Comparison of ENCODE assay signal across 1 cellular context in the genomic region with DNA sequence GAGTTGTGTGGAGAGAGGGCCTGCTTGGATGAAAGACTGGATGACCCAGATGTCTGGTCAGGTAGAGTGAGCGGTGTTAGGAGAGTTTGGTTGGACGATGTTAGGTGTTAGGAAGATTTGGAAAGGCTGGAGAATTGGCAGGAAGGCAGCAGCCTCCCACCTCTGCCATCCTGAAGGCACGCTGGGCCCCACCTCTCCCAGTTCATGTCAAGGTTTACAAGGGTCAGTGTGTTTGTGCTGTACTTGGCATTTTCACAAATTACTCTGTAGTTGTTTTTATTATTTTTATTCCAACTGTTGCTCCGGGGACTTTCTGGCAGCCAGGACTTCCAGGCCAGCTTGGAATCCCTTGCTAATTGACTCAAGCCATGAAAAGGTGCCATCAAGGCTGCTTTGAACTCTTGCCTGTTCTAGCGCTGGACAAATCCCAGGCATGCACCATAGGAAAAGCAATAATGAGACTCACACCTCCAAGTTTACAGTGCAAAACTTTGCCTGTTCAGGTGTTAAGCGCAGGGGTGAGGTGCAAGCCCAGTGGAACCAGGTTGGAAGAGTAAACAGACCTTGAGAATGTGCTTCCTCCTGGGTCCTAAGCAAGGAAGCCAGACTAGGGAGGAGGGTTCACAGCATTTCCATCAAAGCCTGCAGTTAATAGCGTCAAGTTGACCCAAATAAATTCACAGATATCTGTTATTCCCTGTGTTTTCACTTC.
TF ChIP-seq lines count a peak whose summit lies in the region.

No MANE protein-coding gene starts in this region.

TF ChIP-seq in K562, 482 proteins besides CTCF, POLR2A, EP300 and RAD21:
- TF ChIP-seq CHCHD3 (CRISPR knock-in tag; IDR thresholded peaks at IDR 0.05): no peak
- no peak for TF ChIP-seq MAFK (IDR thresholded peaks at IDR 0.05; ENCODE audit: low read length)
- TF ChIP-seq, protein P1, sequence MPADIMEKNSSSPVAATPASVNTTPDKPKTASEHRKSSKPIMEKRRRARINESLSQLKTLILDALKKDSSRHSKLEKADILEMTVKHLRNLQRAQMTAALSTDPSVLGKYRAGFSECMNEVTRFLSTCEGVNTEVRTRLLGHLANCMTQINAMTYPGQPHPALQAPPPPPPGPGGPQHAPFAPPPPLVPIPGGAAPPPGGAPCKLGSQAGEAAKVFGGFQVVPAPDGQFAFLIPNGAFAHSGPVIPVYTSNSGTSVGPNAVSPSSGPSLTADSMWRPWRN (IDR thresholded peaks at IDR 0.05; ENCODE audit: low read depth): no peak
- TF ChIP-seq OTX1 (CRISPR knock-in tag; IDR thresholded peaks at IDR 0.05): no peak
- no peak for TF ChIP-seq ZNF12 (CRISPR knock-in tag; IDR thresholded peaks at IDR 0.05)
- TF ChIP-seq ATF2 (CRISPR knock-in tag; IDR thresholded peaks at IDR 0.05): no peak
- TF ChIP-seq, protein P2, sequence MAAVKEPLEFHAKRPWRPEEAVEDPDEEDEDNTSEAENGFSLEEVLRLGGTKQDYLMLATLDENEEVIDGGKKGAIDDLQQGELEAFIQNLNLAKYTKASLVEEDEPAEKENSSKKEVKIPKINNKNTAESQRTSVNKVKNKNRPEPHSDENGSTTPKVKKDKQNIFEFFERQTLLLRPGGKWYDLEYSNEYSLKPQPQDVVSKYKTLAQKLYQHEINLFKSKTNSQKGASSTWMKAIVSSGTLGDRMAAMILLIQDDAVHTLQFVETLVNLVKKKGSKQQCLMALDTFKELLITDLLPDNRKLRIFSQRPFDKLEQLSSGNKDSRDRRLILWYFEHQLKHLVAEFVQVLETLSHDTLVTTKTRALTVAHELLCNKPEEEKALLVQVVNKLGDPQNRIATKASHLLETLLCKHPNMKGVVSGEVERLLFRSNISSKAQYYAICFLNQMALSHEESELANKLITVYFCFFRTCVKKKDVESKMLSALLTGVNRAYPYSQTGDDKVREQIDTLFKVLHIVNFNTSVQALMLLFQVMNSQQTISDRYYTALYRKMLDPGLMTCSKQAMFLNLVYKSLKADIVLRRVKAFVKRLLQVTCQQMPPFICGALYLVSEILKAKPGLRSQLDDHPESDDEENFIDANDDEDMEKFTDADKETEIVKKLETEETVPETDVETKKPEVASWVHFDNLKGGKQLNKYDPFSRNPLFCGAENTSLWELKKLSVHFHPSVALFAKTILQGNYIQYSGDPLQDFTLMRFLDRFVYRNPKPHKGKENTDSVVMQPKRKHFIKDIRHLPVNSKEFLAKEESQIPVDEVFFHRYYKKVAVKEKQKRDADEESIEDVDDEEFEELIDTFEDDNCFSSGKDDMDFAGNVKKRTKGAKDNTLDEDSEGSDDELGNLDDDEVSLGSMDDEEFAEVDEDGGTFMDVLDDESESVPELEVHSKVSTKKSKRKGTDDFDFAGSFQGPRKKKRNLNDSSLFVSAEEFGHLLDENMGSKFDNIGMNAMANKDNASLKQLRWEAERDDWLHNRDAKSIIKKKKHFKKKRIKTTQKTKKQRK (IDR thresholded peaks at IDR 0.05; ENCODE audit: borderline replicate concordance, low read depth, low read length): no peak
- no peak for TF ChIP-seq FOXA1 (IDR thresholded peaks at IDR 0.05; ENCODE audit: borderline replicate concordance)
- no peak for TF ChIP-seq YBX1 (IDR thresholded peaks at IDR 0.05)
- TF ChIP-seq CCAR2 (IDR thresholded peaks at IDR 0.05; ENCODE audit: low read depth, low read length): no peak
- TF ChIP-seq FOXP1 (CRISPR knock-in tag; IDR thresholded peaks at IDR 0.05): no peak
- no peak for TF ChIP-seq DMBX1 (CRISPR knock-in tag; IDR thresholded peaks at IDR 0.05; ENCODE audit: borderline replicate concordance)
